In the genomic region with DNA sequence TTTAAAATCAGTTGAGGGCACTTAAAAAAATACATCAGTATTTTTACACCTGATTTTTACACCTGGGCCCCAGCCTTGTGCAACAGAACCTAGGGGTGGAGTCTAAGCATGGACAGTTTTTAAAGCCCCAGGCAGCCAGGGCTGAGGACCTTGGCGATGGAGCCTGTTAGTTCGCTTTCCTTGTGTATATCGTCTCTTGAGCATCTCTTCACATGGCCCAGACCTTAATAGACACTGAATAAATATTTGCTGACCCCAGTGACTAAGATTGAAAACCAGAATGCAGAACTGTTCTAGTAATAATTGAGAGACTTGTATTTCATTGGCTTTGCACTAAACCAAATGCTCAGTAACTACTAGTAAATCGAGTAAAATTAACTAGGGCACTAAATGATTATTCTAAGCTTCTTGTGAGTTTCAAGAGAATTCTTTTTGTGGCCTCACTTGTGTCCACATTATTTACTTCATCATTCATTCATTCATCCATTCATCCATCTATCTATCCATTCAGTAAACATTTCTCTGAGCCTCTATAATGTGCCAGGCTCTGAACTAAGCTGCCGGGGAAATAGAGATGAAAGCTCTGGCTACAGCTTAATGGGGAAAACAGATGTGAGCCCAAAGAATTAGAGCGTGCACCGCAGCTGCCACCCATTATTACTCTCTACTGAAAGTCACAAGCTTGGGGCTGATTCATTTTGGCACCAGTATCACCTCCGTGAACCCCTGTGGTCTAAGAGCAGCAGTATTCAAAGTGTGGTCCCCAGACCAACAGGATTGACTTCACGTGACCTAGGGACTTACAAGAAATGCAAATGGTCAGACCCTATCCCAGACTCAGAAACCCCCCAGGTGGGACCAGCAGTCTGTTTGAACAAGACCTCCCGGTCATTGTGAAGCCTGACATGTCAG, we compare ENCODE assay signal across 9 cellular contexts. TPM values are rescaled to one million over a fixed set of nuclear protein-coding genes. Genes with fewer than 3 reads are reported as not detected.
DNase-seq lines count a peak whose midpoint lies in the region; ATAC-seq, FAIRE-seq and TF ChIP-seq lines count a peak whose summit lies in the region.
"Had no signal": no experiment of that assay in that cellular context is flagged by ENCODE, and none has a peak within 500 bp of the region (broad histone marks: within the 10 kb centered on the region; RNA-seq: fewer than 3 reads in every experiment).

No MANE protein-coding gene starts in this region.

- H3K27me3 Mint-ChIP-seq in activated T-helper 17 cell treated with anti-CD3 and anti-CD28 coated beads, Interleukin-2, amount 50 U/mL, for 72 hours = no peaks in the 10 kb centered on the region

- no peaks in the 10 kb centered on the region for H3K27me3 ChIP-seq in suprapubic skin
- H3K27me3 ChIP-seq in prostate gland (replicated peaks; ENCODE audit: insufficient read depth) = no peaks in the 10 kb centered on the region

- peaks cover 11% of the 10 kb centered on the region for H3K4me1 Mint-ChIP-seq in activated T-helper 17 cell treated with anti-CD3 and anti-CD28 coated beads, Interleukin-2, amount 50 U/mL, for 72 hours

- H3K36me3 Mint-ChIP-seq in activated T-helper 17 cell treated with anti-CD3 and anti-CD28 coated beads, Interleukin-2, amount 50 U/mL, for 72 hours (ENCODE audit: low read depth) = no peaks in the 10 kb centered on the region

- H3K4me3 ChIP-seq in A549 = no peak overlapping the region
- no peak overlapping the region for H3K4me3 ChIP-seq in suprapubic skin
- H3K4me3 ChIP-seq in prostate gland = no peak overlapping the region

- no peaks in the 10 kb centered on the region for H3K9me3 ChIP-seq in A549
- H3K9me3 ChIP-seq in suprapubic skin = no peaks in the 10 kb centered on the region
- H3K9me3 ChIP-seq in prostate gland = no peaks in the 10 kb centered on the region

- 51% methylated on average over 10 of the region's 10 CpGs for WGBS in A549 (ENCODE audit: missing lambda C conversion rate)
- WGBS in suprapubic skin = 79% methylated on average over 10 of the region's 10 CpGs
- 69% methylated on average over 10 of the region's 10 CpGs for WGBS in prostate gland

- H3K27ac ChIP-seq in A549 (peak overlapping the region in 1 of 2 experiments; percentile 81; a peak in 4 of 6 replicates), suprapubic skin (no peak overlapping the region), prostate gland (no peak overlapping the region)

- H3K27ac Mint-ChIP-seq in activated T-helper 17 cell treated with anti-CD3 and anti-CD28 coated beads, Interleukin-2, amount 50 U/mL, for 72 hours = peak overlapping the region; percentile 90

- peak overlapping the region; percentile 76 for H3K4me3 Mint-ChIP-seq in activated T-helper 17 cell treated with anti-CD3 and anti-CD28 coated beads, Interleukin-2, amount 50 U/mL, for 72 hours

- FAIRE-seq in A549 (lab: Jason Lieb, UNC) = no peak

- POLR2A ChIA-PET in A549 (lab: Yijun Ruan, JAX) = interaction anchor here (1.0 to 1.5 kb wide), 2 partner anchors 23 to 30 kb away, joined by 3 to 4 read pairs; a partner anchor contains a TSS

- TF ChIP-seq POLR2A in A549 (IDR thresholded peaks at IDR 0.05; ENCODE audit: low read length) = no peak
- no peak for TF ChIP-seq POLR2A in suprapubic skin (IDR thresholded peaks at IDR 0.05)
- no peak for TF ChIP-seq POLR2A in prostate gland (IDR thresholded peaks at IDR 0.05)

- intact Hi-C loops in prostate gland (cut with DNase I) = no loop called here

- H3K4me2 ChIP-seq in A549 = peak overlapping the region; percentile 60

- peak; percentile 20 to 57; a peak in 3 of 6 replicates for ATAC-seq in A549
- peak; percentile 77 for ATAC-seq in GM18867 (IDR thresholded peaks at IDR 0.05; ENCODE audit: unreplicated experiment)
- peak; percentile 49 for ATAC-seq in HG02970 (IDR thresholded peaks at IDR 0.05; ENCODE audit: low FRiP score, unreplicated experiment)
- ATAC-seq in activated T-helper 17 cell treated with anti-CD3 and anti-CD28 coated beads, Interleukin-2, amount 50 U/mL, for 72 hours (replicated peaks) = peak; percentile 81

- TF ChIP-seq EP300 in A549 (IDR thresholded peaks at IDR 0.05) = no peak
- TF ChIP-seq EP300 in suprapubic skin (IDR thresholded peaks at IDR 0.05) = no peak

- TF ChIP-seq CTCF in A549 (IDR thresholded peaks at IDR 0.05) (no peak), suprapubic skin (IDR thresholded peaks at IDR 0.05) (no peak), prostate gland (IDR thresholded peaks at IDR 0.05) (no peak)

- TF ChIP-seq RAD21 in A549 (conservative IDR thresholded peaks at IDR 0.05 in 1 of 2, IDR thresholded peaks at IDR 0.05 in 1 of 2) = no peak

- H3K36me3 ChIP-seq in suprapubic skin = no peaks in the 10 kb centered on the region
- H3K36me3 ChIP-seq in prostate gland = no peaks in the 10 kb centered on the region

- DNase-seq in A549 (ENCODE audit: low read depth in 1 of 2, low spot score in 1 of 2) = peak in 1 of 2 experiments; percentile 32
- no peak for DNase-seq in suprapubic skin (ENCODE audit: low spot score in 2 of 2)
- DNase-seq in mucosa of gallbladder (ENCODE audit: low spot score) = no peak
- DNase-seq in occipital lobe (lab: John Stamatoyannopoulos, UW) = no peak
- DNase-seq in prostate gland (ENCODE audit: low spot score) = no peak
- DNase-seq: T-helper 9 cell had no signal

- CTCF ChIA-PET in A549 (lab: Yijun Ruan, JAX) = interaction anchor here (0.9 to 2.1 kb wide), 6 partner anchors 9 to 139 kb away, joined by 3 to 5 read pairs (median 4); no protein-coding TSS in a partner anchor

- H3K4me1 ChIP-seq in A549 (peaks cover 29% of the 10 kb centered on the region), suprapubic skin (peaks cover 4% of the 10 kb centered on the region), prostate gland (replicated peaks) (no peaks in the 10 kb centered on the region)

- no peaks in the 10 kb centered on the region for H3K9me3 Mint-ChIP-seq in activated T-helper 17 cell treated with anti-CD3 and anti-CD28 coated beads, Interleukin-2, amount 50 U/mL, for 72 hours

TF ChIP-seq in A549, 52 proteins besides CTCF, POLR2A, EP300 and RAD21 (continues in another document):
- no peak for TF ChIP-seq HDAC2 (IDR thresholded peaks at IDR 0.05)
- TF ChIP-seq EHMT2 (IDR thresholded peaks at IDR 0.05; ENCODE audit: low read depth) = no peak
- TF ChIP-seq RARB (CRISPR knock-in tag; IDR thresholded peaks at IDR 0.05) = no peak
- TF ChIP-seq SMC3 (IDR thresholded peaks at IDR 0.05) = no peak
- no peak for TF ChIP-seq NR3C1 (IDR thresholded peaks at IDR 0.05)
- TF ChIP-seq RFX5 (IDR thresholded peaks at IDR 0.05) = no peak
- no peak for TF ChIP-seq NFE2L2 (conservative IDR thresholded peaks at IDR 0.05; ENCODE audit: low read length)
- TF ChIP-seq, protein P1, sequence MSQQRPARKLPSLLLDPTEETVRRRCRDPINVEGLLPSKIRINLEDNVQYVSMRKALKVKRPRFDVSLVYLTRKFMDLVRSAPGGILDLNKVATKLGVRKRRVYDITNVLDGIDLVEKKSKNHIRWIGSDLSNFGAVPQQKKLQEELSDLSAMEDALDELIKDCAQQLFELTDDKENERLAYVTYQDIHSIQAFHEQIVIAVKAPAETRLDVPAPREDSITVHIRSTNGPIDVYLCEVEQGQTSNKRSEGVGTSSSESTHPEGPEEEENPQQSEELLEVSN (IDR thresholded peaks at IDR 0.05; ENCODE audit: borderline replicate concordance, low read depth) = no peak
- TF ChIP-seq FOXS1 (CRISPR knock-in tag; IDR thresholded peaks at IDR 0.05) = no peak
- no peak for TF ChIP-seq POLR2AphosphoS2 (conservative IDR thresholded peaks at IDR 0.05; ENCODE audit: low read length)
- TF ChIP-seq, protein P2, sequence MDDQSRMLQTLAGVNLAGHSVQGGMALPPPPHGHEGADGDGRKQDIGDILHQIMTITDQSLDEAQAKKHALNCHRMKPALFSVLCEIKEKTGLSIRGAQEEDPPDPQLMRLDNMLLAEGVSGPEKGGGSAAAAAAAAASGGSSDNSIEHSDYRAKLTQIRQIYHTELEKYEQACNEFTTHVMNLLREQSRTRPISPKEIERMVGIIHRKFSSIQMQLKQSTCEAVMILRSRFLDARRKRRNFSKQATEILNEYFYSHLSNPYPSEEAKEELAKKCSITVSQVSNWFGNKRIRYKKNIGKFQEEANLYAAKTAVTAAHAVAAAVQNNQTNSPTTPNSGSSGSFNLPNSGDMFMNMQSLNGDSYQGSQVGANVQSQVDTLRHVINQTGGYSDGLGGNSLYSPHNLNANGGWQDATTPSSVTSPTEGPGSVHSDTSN (IDR thresholded peaks at IDR 0.05) = no peak
- no peak for TF ChIP-seq JUN (IDR thresholded peaks at IDR 0.05)
- no peak for TF ChIP-seq FOSB (CRISPR knock-in tag; IDR thresholded peaks at IDR 0.05)
- TF ChIP-seq, protein P3, sequence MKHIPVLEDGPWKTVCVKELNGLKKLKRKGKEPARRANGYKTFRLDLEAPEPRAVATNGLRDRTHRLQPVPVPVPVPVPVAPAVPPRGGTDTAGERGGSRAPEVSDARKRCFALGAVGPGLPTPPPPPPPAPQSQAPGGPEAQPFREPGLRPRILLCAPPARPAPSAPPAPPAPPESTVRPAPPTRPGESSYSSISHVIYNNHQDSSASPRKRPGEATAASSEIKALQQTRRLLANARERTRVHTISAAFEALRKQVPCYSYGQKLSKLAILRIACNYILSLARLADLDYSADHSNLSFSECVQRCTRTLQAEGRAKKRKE (CRISPR knock-in tag; IDR thresholded peaks at IDR 0.05; ENCODE audit: low read depth) = no peak

RNA-seq across cellular contexts. Expression of a gene that starts 30.7 kb away (rescaled TPM):
- polyA plus RNA-seq in A549 (2011; rRNA removed) = 9.4 and 9.8 TPM in 2 replicates
- 11.1 and 13.2 TPM in 2 replicates for polyA plus RNA-seq in A549 (2012; cell fraction: cytosol; rRNA removed)
- polyA plus RNA-seq in A549 (2012; cell fraction: nucleus; rRNA removed) = 13.0 and 15.7 TPM in 2 replicates
- polyA plus RNA-seq in A549 (2017; fragmentation: RNase III; extraction: RNeasy Plus Mini Kit Qiagen cat#74134 plus additional on column Dnase treatment) = 6.7 to 9.2 TPM (median 6.8 TPM) in 3 replicates
- polyA minus RNA-seq in A549 (2011; rRNA and poly(A)+ RNA removed) = 9.3 and 10.6 TPM in 2 replicates
- 1 to 10 TPM in 1 of 2 donors, under 1 TPM in 1; 0.82 to 1.1 TPM for total RNA-seq in activated T-helper 17 cell treated with anti-CD3 and anti-CD28 coated beads, Interleukin-2, amount 50 U/mL, for 72 hours
- total RNA-seq in suprapubic skin = 10 to 100 TPM; 15.9 to 30.9 (median 22.7) TPM
- 17.7 TPM for total RNA-seq in mucosa of gallbladder
- total RNA-seq in occipital lobe = 103 TPM
- total RNA-seq in prostate gland = 10 to 100 TPM; 10.3 to 15.4 TPM
